ENCODE assay signal across 16 cellular contexts in genomic region chr1:61447339-61448016, GRCh38.
DNase-seq lines count a peak whose midpoint lies in the region; ATAC-seq and TF ChIP-seq lines count a peak whose summit lies in the region.
"Had no signal": no experiment of that assay in that cellular context is flagged by ENCODE, and none has a peak within 500 bp of the region (broad histone marks: within the 10 kb centered on the region; RNA-seq: fewer than 3 reads in every experiment).

No MANE protein-coding gene starts in this region.

- TF ChIP-seq POLR2A in esophagus squamous epithelium (IDR thresholded peaks at IDR 0.05) (no peak), gastrocnemius medialis (IDR thresholded peaks at IDR 0.05) (no peak), uterus (IDR thresholded peaks at IDR 0.05) (no peak)

- H3K36me3 ChIP-seq in heart right ventricle (no peaks in the 10 kb centered on the region), esophagus squamous epithelium (no peaks in the 10 kb centered on the region), gastrocnemius medialis (no peaks in the 10 kb centered on the region), uterus (no peaks in the 10 kb centered on the region)

- no peak for TF ChIP-seq CTCF in heart right ventricle (IDR thresholded peaks at IDR 0.05)
- TF ChIP-seq CTCF in esophagus squamous epithelium (IDR thresholded peaks at IDR 0.05), result no peak
- TF ChIP-seq CTCF in gastrocnemius medialis (IDR thresholded peaks at IDR 0.05 in 4 of 5, conservative IDR thresholded peaks at IDR 0.05 in 1 of 5), result no peak
- TF ChIP-seq CTCF in uterus (IDR thresholded peaks at IDR 0.05), result no peak

- H3K27me3 ChIP-seq in heart right ventricle (no peaks in the 10 kb centered on the region), esophagus squamous epithelium (no peaks in the 10 kb centered on the region), gastrocnemius medialis (no peaks in the 10 kb centered on the region), uterus (no peaks in the 10 kb centered on the region)

- DNase-seq in heart right ventricle, result no peak
- no peak for DNase-seq in left ventricle myocardium superior
- DNase-seq in esophagus squamous epithelium (lab: John Stamatoyannopoulos, UW), result no peak
- no peak for DNase-seq in gastrocnemius medialis
- no peak for DNase-seq in uterus
- DNase-seq in ureter (ENCODE audit: low spot score), result no peak
- DNase-seq: C1 segment of cervical spinal cord, DMS 273 treated with DMSO at 0.1 percent for 48 hours, KG1, NCI-H1092 treated with DMSO at 0.1 percent for 48 hours, NCI-H1694 treated with DMSO at 0.1 percent for 48 hours, NCI-H345, NCI-H69, PC-9 had no signal

- in situ Hi-C loops in gastrocnemius medialis (cut with MboI; ENCODE audit: low sequenced_read_pairs in 4 of 4), result loop anchor here in 1 of 4 donors (5.0 kb wide), 1 partner anchor 400 kb away; no protein-coding TSS in a partner anchor

- H3K27ac ChIP-seq in heart right ventricle, result peak overlapping the region; percentile 0 to 91 (median 83)
- H3K27ac ChIP-seq in esophagus squamous epithelium, result peak overlapping the region; percentile 29 to 84 (median 68)
- peak overlapping the region; percentile 24 to 82 (median 74) for H3K27ac ChIP-seq in gastrocnemius medialis
- peak overlapping the region; percentile 42 to 78 for H3K27ac ChIP-seq in uterus
- H3K27ac ChIP-seq: PC-9 had no signal

- ATAC-seq in heart right ventricle, result no peak
- no peak for ATAC-seq in left ventricle myocardium superior
- no peak for ATAC-seq in gastrocnemius medialis
- ATAC-seq in HG03045 (IDR thresholded peaks at IDR 0.05; ENCODE audit: unreplicated experiment), result no peak
- no peak for ATAC-seq in GM21360 (IDR thresholded peaks at IDR 0.05; ENCODE audit: unreplicated experiment)

- H3K4me1 ChIP-seq in heart right ventricle, result peaks cover 28 to 100% (median 96%) of the 10 kb centered on the region in 9 donors
- peaks cover 45 to 100% (median 59%) of the 10 kb centered on the region in 3 donors for H3K4me1 ChIP-seq in esophagus squamous epithelium
- peaks cover 48 to 64% of the 10 kb centered on the region in 2 donors for H3K4me1 ChIP-seq in gastrocnemius medialis
- H3K4me1 ChIP-seq in uterus, result peaks cover 3 to 5% of the 10 kb centered on the region in 2 donors

- H3K9me3 ChIP-seq in heart right ventricle (no peaks in the 10 kb centered on the region), esophagus squamous epithelium (no peaks in the 10 kb centered on the region), gastrocnemius medialis (no peaks in the 10 kb centered on the region), uterus (no peaks in the 10 kb centered on the region)

- 89 to 94% methylated on average over 20 of the region's 20 CpGs for WGBS in heart right ventricle, 2 donors
- 82 to 88% methylated on average over 20 of the region's 20 CpGs for WGBS in esophagus squamous epithelium, 2 donors

- H3K4me3 ChIP-seq in heart right ventricle (no peak overlapping the region), esophagus squamous epithelium (no peak overlapping the region), gastrocnemius medialis (no peak overlapping the region), uterus (no peak overlapping the region)
- H3K4me3 ChIP-seq: PC-9 had no signal

- intact Hi-C loops in heart right ventricle (cut with DNase I) (loop anchor here in 5 of 10 donors (5.0 to 10.0 kb wide), 4 partner anchors 95 to 463 kb away; no protein-coding TSS in a partner anchor), left ventricle myocardium superior (cut with micrococcal nuclease) (no loop called here), esophagus squamous epithelium (cut with DNase I) (no loop called here), gastrocnemius medialis (cut with DNase I; ENCODE audit: low total_unique reads) (loop anchor here (10.0 kb wide), 1 partner anchor 203 kb away; no protein-coding TSS in a partner anchor), uterus (cut with DNase I; ENCODE audit: low total_unique reads) (no loop called here)
